Comparison of ENCODE assay signal across 16 cellular contexts in genomic region chr10:59382831-59383295, GRCh38. TPM values are rescaled to one million over a fixed set of nuclear protein-coding genes. Genes with fewer than 3 reads are reported as not detected.
DNase-seq lines count a peak whose midpoint lies in the region; ATAC-seq and TF ChIP-seq lines count a peak whose summit lies in the region.
"Had no signal": no experiment of that assay in that cellular context is flagged by ENCODE, and none has a peak within 500 bp of the region (broad histone marks: within the 10 kb centered on the region; RNA-seq: fewer than 3 reads in every experiment).

No MANE protein-coding gene starts in this region.

- TF ChIP-seq CTCF in esophagus muscularis mucosa (IDR thresholded peaks at IDR 0.05) = no peak
- no peak for TF ChIP-seq CTCF in lower lobe of right lung (IDR thresholded peaks at IDR 0.05)

- H3K4me1 ChIP-seq in SJCRH30 (peaks cover 16% of the 10 kb centered on the region), esophagus muscularis mucosa (peaks cover 0 to 23% (median 13%) of the 10 kb centered on the region in 4 donors), lower lobe of right lung (no peaks in the 10 kb centered on the region), subcutaneous abdominal adipose tissue (ENCODE audit: control insufficient read depth in 5 of 5, insufficient read depth in 5 of 5, low read length in 5 of 5) (no peaks in the 10 kb centered on the region)

- H3K27ac ChIP-seq in SJCRH30 (peak overlapping the region; percentile 7), esophagus muscularis mucosa (replicated peaks in 1 of 4) (peak overlapping the region; percentile 53 to 66 (median 64)), lower lobe of right lung (peak overlapping the region; percentile 67), subcutaneous abdominal adipose tissue (ENCODE audit: low read depth, low read length) (peak overlapping the region; percentile 2)
- H3K27ac ChIP-seq: cardiac muscle cell had no signal

- WGBS in esophagus muscularis mucosa = 27% methylated on average over 3 of the region's 3 CpGs

- DNase-seq in SJCRH30 (peak in 1 of 2 experiments; percentile 37), esophagus muscularis mucosa (ENCODE audit: extremely low spot score) (no peak), lower lobe of right lung (no peak), NCI-H1417 (lab: John Stamatoyannopoulos, UW) (no peak), SKM-1 treated with dmso at 0.1 percent for 144 hours (lab: John Stamatoyannopoulos, UW; ENCODE audit: unreplicated experiment) (no peak)
- no peak for DNase-seq in activated CD4-positive, alpha-beta T cell treated with anti-CD3 and anti-CD28 coated beads, Interleukin-2, amount 50 U/mL, for 1 hour
- DNase-seq: activated T-cell treated with anti-CD3 and anti-CD28 coated beads, Interleukin-2, amount 50 U/mL, for 72 hours; left colon; NCI-H1694 treated with DMSO at 0.1 percent for 48 hours; NK-92 treated with Interleukin-12 subunit alpha and Interleukin-12 subunit beta, amount 100 ng/mL, for 24 hours; stimulated activated CD4-positive, alpha-beta T cell treated with anti-CD3 and anti-CD28 coated beads, Interleukin-2, amount 100 ng/mL, for 24 hours; SW 1271 had no signal

- H3K4me3 ChIP-seq in SJCRH30 (0 out of 2 replicates have a peak overlapping the region, but pooled peaks have one; percentile 12), esophagus muscularis mucosa (no peak overlapping the region), lower lobe of right lung (no peak overlapping the region), subcutaneous abdominal adipose tissue (ENCODE audit: low read depth in 1 of 5, low read length in 5 of 5) (no peak overlapping the region)
- H3K4me3 ChIP-seq: cardiac muscle cell had no signal

- H3K9me3 ChIP-seq in SJCRH30 (replicated peaks) (no peaks in the 10 kb centered on the region), esophagus muscularis mucosa (no peaks in the 10 kb centered on the region), lower lobe of right lung (no peaks in the 10 kb centered on the region), subcutaneous abdominal adipose tissue (ENCODE audit: control insufficient read depth in 5 of 5, low read length in 5 of 5) (peaks cover 0 to 4% (median 0%) of the 10 kb centered on the region in 5 donors)

- H3K27me3 ChIP-seq in SJCRH30 = no peaks in the 10 kb centered on the region
- H3K27me3 ChIP-seq in esophagus muscularis mucosa = no peaks in the 10 kb centered on the region
- H3K27me3 ChIP-seq in lower lobe of right lung (ENCODE audit: low read depth) = no peaks in the 10 kb centered on the region
- no peaks in the 10 kb centered on the region for H3K27me3 ChIP-seq in subcutaneous abdominal adipose tissue (ENCODE audit: control insufficient read depth in 5 of 5, insufficient read depth in 4 of 5, low read length in 5 of 5)
- H3K27me3 ChIP-seq: cardiac muscle cell had no signal

- intact Hi-C loops in esophagus muscularis mucosa (cut with DNase I) (loop anchor here (10.0 kb wide), 1 partner anchor 202 kb away; no protein-coding TSS in a partner anchor), lower lobe of right lung (cut with DNase I) (no loop called here)

- no peak for TF ChIP-seq POLR2A in esophagus muscularis mucosa (IDR thresholded peaks at IDR 0.05; ENCODE audit: low read depth)

- no peaks in the 10 kb centered on the region for H3K36me3 ChIP-seq in SJCRH30
- H3K36me3 ChIP-seq in esophagus muscularis mucosa = no peaks in the 10 kb centered on the region
- no peaks in the 10 kb centered on the region for H3K36me3 ChIP-seq in lower lobe of right lung
- peaks cover 0 to 3% (median 0%) of the 10 kb centered on the region in 5 donors for H3K36me3 ChIP-seq in subcutaneous abdominal adipose tissue (ENCODE audit: control insufficient read depth in 5 of 5, insufficient read depth in 5 of 5, low read length in 5 of 5)
- H3K36me3 ChIP-seq: cardiac muscle cell had no signal

- no peak overlapping the region for H3K9ac ChIP-seq in subcutaneous abdominal adipose tissue (ENCODE audit: low read length in 5 of 5)

- no peak for TF ChIP-seq EP300 in esophagus muscularis mucosa (IDR thresholded peaks at IDR 0.05)

- ATAC-seq in lower lobe of right lung (peak; percentile 65 to 77), GM21576 (IDR thresholded peaks at IDR 0.05; ENCODE audit: unreplicated experiment) (no peak)
- ATAC-seq: activated T-cell treated with anti-CD3 and anti-CD28 coated beads, Interleukin-2, amount 50 U/mL, for 72 hours; left colon; stimulated activated effector memory CD8-positive, alpha-beta T cell treated with anti-CD3 and anti-CD28 coated beads, Interleukin-12 subunit alpha, Interleukin-12 subunit beta, amount 100 ng/mL, for 72 hours had no signal

RNA-seq across cellular contexts. Expression of gene FAM13C, which starts 20.5 kb away (rescaled TPM):
- total RNA-seq in SJCRH30 (2014; rRNA removed; shearing (Covaris generic)) = 0.91 and 1.1 TPM in 2 replicates
- 10 to 100 TPM; 45.1 to 62.9 (median 53.1) TPM for total RNA-seq in esophagus muscularis mucosa
- 13.9 TPM for total RNA-seq in lower lobe of right lung
- total RNA-seq: activated T-cell treated with anti-CD3 and anti-CD28 coated beads, Interleukin-2, amount 50 U/mL, for 72 hours had no signal

Comparison
In these comparisons a context has a peak if more than half of its experiments do, and no peak if none do; other contexts are left out.
1. H3K27ac ChIP-seq: peak in every context shown above with its lines; median percentile 67 in lower lobe of right lung; 64 in esophagus muscularis mucosa; 7 in SJCRH30; 2 in subcutaneous abdominal adipose tissue.